ENCODE assay signal across 8 cellular contexts in the genomic region with DNA sequence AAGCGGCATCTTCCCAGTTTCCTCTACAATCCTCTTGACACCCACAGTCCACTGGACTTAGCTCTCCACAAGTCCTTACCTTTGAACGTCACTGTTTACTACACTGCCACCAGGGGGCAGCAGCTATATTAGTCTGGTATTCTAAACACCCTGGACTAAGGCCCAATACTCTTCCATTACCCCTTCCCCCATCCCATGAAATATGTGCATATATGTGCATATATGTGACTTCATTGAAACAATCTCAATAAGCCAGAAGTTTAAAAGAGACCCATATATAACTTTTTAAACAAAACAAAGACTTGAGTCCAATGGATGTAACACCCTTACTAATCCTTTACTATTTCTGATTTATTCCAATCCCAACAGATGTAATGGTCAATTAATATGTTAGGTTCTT. TPM values are rescaled to one million over a fixed set of nuclear protein-coding genes. Genes with fewer than 3 reads are reported as not detected.
DNase-seq lines count a peak whose midpoint lies in the region; ATAC-seq, FAIRE-seq and TF ChIP-seq lines count a peak whose summit lies in the region.

No MANE protein-coding gene starts in this region.

- dilution Hi-C loops in keratinocyte (cut with MboI; ENCODE audit: extremely low pct_ligation_motif_present, low sequenced_read_pairs), result no loop called here

- ATAC-seq in GM18511 (IDR thresholded peaks at IDR 0.05; ENCODE audit: unreplicated experiment), result peak; percentile 98
- ATAC-seq in HG02981 (IDR thresholded peaks at IDR 0.05; ENCODE audit: unreplicated experiment), result peak; percentile 94

- no peaks in the 10 kb centered on the region for H3K4me1 ChIP-seq in keratinocyte (ENCODE audit: control insufficient read depth, extremely low read depth, insufficient read depth, low read length)

- no peaks in the 10 kb centered on the region for H3K9me1 ChIP-seq in keratinocyte (ENCODE audit: control insufficient read depth, extremely low read depth, insufficient read depth, low read length)

- H3K36me3 ChIP-seq in brain microvascular endothelial cell (replicated peaks), result no peaks in the 10 kb centered on the region
- H3K36me3 ChIP-seq in keratinocyte (ENCODE audit: control insufficient read depth in 2 of 2, extremely low read depth in 1 of 2, insufficient read depth in 2 of 2, low read length in 2 of 2), result no peaks in the 10 kb centered on the region

- peak; percentile 79 to 85 for DNase-seq in NCI-H2081 (lab: John Stamatoyannopoulos, UW)
- peak; percentile 51 for DNase-seq in UCSD-AML1 (lab: John Stamatoyannopoulos, UW; ENCODE audit: unreplicated experiment)
- peak; percentile 75 for DNase-seq in brain microvascular endothelial cell
- DNase-seq in keratinocyte (ENCODE audit: low read depth, low spot score), result peak; percentile 44
- peak; percentile 79 for DNase-seq in stimulated activated CD4-positive, alpha-beta T cell treated with anti-CD3 and anti-CD28 coated beads, Interleukin-4, amount 100 ng/mL, for 24 hours

- FAIRE-seq in A204.1 (lab: Jason Lieb, UNC) (peak; percentile 32), keratinocyte (lab: Jason Lieb, UNC) (peak; percentile 46)

- no peak overlapping the region for H3K4me3 ChIP-seq in brain microvascular endothelial cell (ENCODE audit: low read depth, low read length)
- H3K4me3 ChIP-seq in keratinocyte (ENCODE audit: control insufficient read depth in 2 of 3, extremely low read depth in 1 of 3, insufficient read depth in 2 of 3, low read depth in 1 of 3, low read length in 3 of 3), result no peak overlapping the region

- no peaks in the 10 kb centered on the region for H4K20me1 ChIP-seq in keratinocyte (ENCODE audit: control insufficient read depth, extremely low read depth, insufficient read depth, low read length)

- H3K79me2 ChIP-seq in keratinocyte (ENCODE audit: control insufficient read depth, insufficient read depth, low read length), result no peaks in the 10 kb centered on the region

- H3K4me2 ChIP-seq in keratinocyte (ENCODE audit: control insufficient read depth, extremely low read depth, insufficient read depth, low read depth, low read length), result no peak overlapping the region

- H3K27me3 ChIP-seq in brain microvascular endothelial cell (replicated peaks), result no peaks in the 10 kb centered on the region
- H3K27me3 ChIP-seq in keratinocyte (ENCODE audit: control insufficient read depth, extremely low read depth, insufficient read depth, low read length), result no peaks in the 10 kb centered on the region

- in situ Hi-C loops in brain microvascular endothelial cell (cut with HindIII; ENCODE audit: low pct_ligation_motif_present, low sequenced_read_pairs), result no loop called here

- no peak overlapping the region for H2AFZ ChIP-seq in keratinocyte (ENCODE audit: control insufficient read depth, low read length)

- TF ChIP-seq CTCF in brain microvascular endothelial cell (IDR thresholded peaks at IDR 0.05; ENCODE audit: low read depth, low read length, missing control alignments) (peak; percentile 82), keratinocyte (optimal IDR thresholded peaks at IDR 0.05 in 1 of 3, IDR thresholded peaks at IDR 0.05 in 1 of 3, conservative IDR thresholded peaks at IDR 0.05 in 1 of 3; ENCODE audit: extremely low read depth in 1 of 3, insufficient read depth in 2 of 3, low read length in 3 of 3) (peak; percentile 74 to 84 (median 83))

- no peaks in the 10 kb centered on the region for H3K9me3 ChIP-seq in keratinocyte (ENCODE audit: control insufficient read depth, low read depth, low read length)

- no peak overlapping the region for H3K9ac ChIP-seq in keratinocyte (ENCODE audit: control insufficient read depth, extremely low read depth, insufficient read depth, low read length)

- H3K27ac ChIP-seq in brain microvascular endothelial cell (no peak overlapping the region), keratinocyte (ENCODE audit: control insufficient read depth, insufficient read depth, low read length) (no peak overlapping the region)

RNA-seq across cellular contexts. Expression of a gene that starts 15.5 kb away (rescaled TPM):
- 5.6 to 8.2 TPM (median 6.2 TPM) in 3 replicates for polyA plus RNA-seq in keratinocyte
- polyA plus RNA-seq in keratinocyte (2011; ENCODE audit: low read depth), result 3.1 TPM
- 7.8 and 8.4 TPM in 2 replicates for polyA plus RNA-seq in keratinocyte (2011; cell fraction: cytosol; rRNA removed)
- 4.0 and 5.1 TPM in 2 replicates for polyA plus RNA-seq in keratinocyte (2011; cell fraction: nucleus; rRNA removed)
- polyA plus RNA-seq in keratinocyte (2012; ENCODE audit: low replicate concordance), result 6.5 and 9.3 TPM in 2 replicates
- polyA minus RNA-seq in keratinocyte, result 0.85 to 3.7 TPM (median 2.7 TPM) in 3 replicates
- 4.6 TPM for polyA minus RNA-seq in keratinocyte (2011; cell fraction: cytosol; rRNA and poly(A)+ RNA removed)
- 4.4 and 5.5 TPM in 2 replicates for polyA minus RNA-seq in keratinocyte (2011; cell fraction: nucleus; rRNA and poly(A)+ RNA removed)
